Comparison of ENCODE assay signal across 1 cellular context in genomic region chr1:192632188-192632587, GRCh38.
TF ChIP-seq lines count a peak whose summit lies in the region.

No MANE protein-coding gene starts in this region.

TF ChIP-seq in H1, 55 proteins besides CTCF, POLR2A, EP300 and RAD21:
- TF ChIP-seq CHD1 (IDR thresholded peaks at IDR 0.05; ENCODE audit: low read depth, low read length) (no peak), RFX5 (IDR thresholded peaks at IDR 0.05; ENCODE audit: borderline replicate concordance, low read depth, low read length) (no peak), CHD2 (IDR thresholded peaks at IDR 0.05; ENCODE audit: low read length) (no peak), ZNF274 (IDR thresholded peaks at IDR 0.05; ENCODE audit: borderline replicate concordance, extremely low read depth, low read length) (no peak), MAX (IDR thresholded peaks at IDR 0.05) (no peak)
